In the genomic region with DNA sequence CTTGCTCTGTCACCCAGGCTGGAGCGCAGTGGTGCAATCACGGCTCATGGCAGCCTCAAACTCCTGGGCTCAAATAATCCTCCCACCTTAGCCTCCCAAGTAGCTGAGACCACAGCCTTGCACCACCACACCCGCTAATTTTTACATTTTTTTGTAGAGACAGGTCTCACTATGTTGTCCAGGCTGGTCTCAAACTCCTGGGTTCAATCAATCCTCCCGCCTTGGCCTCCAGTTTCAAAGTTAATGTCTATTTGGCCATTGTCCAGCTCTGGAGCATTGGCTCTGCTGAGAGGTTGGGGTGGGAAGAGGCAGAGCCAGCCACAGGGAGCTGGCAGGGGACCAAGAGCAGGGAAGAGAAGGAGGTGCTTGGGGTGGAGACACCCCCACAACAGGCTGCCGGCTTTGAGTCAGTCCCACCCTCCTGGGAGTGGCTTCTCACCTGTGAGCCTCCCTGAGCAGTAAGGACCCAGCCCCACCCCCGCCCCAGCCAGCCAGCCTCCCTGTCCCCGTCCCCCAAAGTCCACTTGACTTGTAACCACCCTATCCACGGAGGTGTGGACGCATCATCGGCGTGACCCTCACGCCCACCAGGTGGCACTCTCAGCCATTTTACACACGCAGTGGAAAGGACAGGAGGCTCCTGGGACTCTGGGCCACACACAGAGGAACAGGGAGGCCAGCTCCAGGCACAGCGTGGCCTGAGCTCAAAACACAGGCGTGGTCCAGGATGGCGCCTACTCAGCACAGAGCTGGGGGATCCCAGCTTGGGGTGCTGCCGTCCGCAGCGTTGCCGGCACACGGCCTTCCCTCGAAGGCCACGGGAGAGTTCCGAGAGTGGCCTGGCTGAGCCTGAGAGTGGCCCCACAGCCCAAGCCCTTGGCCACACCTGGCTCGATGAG, we compare ENCODE assay signal across 8 cellular contexts. TPM values are rescaled to one million over a fixed set of nuclear protein-coding genes. Genes with fewer than 3 reads are reported as not detected.
DNase-seq lines count a peak whose midpoint lies in the region; ATAC-seq and TF ChIP-seq lines count a peak whose summit lies in the region.

No MANE protein-coding gene starts in this region.

- no peaks in the 10 kb centered on the region for H3K36me3 Mint-ChIP-seq in CD4-positive, alpha-beta T cell (ENCODE audit: low read depth)
- H3K36me3 Mint-ChIP-seq in activated T-cell treated with anti-CD3 and anti-CD28 coated beads, Interleukin-2, amount 50 U/mL, for 24 hours (ENCODE audit: low read depth), result no peaks in the 10 kb centered on the region
- H3K36me3 Mint-ChIP-seq in nephron (ENCODE audit: low read depth), result no peaks in the 10 kb centered on the region

- no peaks in the 10 kb centered on the region for H3K9me3 ChIP-seq in CD4-positive, alpha-beta T cell (ENCODE audit: control insufficient read depth, low read length)
- H3K9me3 ChIP-seq in OCI-LY3 (ENCODE audit: insufficient read depth, low read length), result no peaks in the 10 kb centered on the region

- DNase-seq in CD4-positive, alpha-beta T cell, result peak; percentile 35 to 66 (median 52)
- DNase-seq in HuH-7 (ENCODE audit: low spot score) (peak; percentile 98), fibroblast of gingiva (ENCODE audit: low read depth) (peak; percentile 71), stromal cell of bone marrow (ENCODE audit: low read depth) (peak; percentile 45)
- peak; percentile 73 for DNase-seq in activated T-cell treated with anti-CD3 and anti-CD28 coated beads, Interleukin-2, amount 50 U/mL, for 24 hours

- POLR2A ChIA-PET in CD4-positive, alpha-beta T cell (lab: Charles Lee), result no interaction called here

- H3K9ac ChIP-seq in OCI-LY3 (ENCODE audit: low read length), result no peak overlapping the region

- no peak overlapping the region for H3K4me3 Mint-ChIP-seq in CD4-positive, alpha-beta T cell
- no peak overlapping the region for H3K4me3 Mint-ChIP-seq in activated T-cell treated with anti-CD3 and anti-CD28 coated beads, Interleukin-2, amount 50 U/mL, for 24 hours
- H3K4me3 Mint-ChIP-seq in nephron, result no peak overlapping the region

- H3K27me3 Mint-ChIP-seq in CD4-positive, alpha-beta T cell, result no peaks in the 10 kb centered on the region
- H3K27me3 Mint-ChIP-seq in activated T-cell treated with anti-CD3 and anti-CD28 coated beads, Interleukin-2, amount 50 U/mL, for 24 hours, result peaks cover 6% of the 10 kb centered on the region
- peaks cover 7% of the 10 kb centered on the region for H3K27me3 Mint-ChIP-seq in nephron (ENCODE audit: low read depth)

- no peaks in the 10 kb centered on the region for H3K79me2 ChIP-seq in OCI-LY3 (ENCODE audit: low read length)

- no peaks in the 10 kb centered on the region for H3K4me1 ChIP-seq in OCI-LY3 (ENCODE audit: low read length)

- H4K20me1 ChIP-seq in OCI-LY3 (ENCODE audit: insufficient read depth, low read length), result no peaks in the 10 kb centered on the region

- no peaks in the 10 kb centered on the region for H3K27me3 ChIP-seq in CD4-positive, alpha-beta T cell (ENCODE audit: control insufficient read depth, insufficient read depth, low read length)
- peaks cover 4% of the 10 kb centered on the region; the same call in 1 of the 2 replicates for H3K27me3 ChIP-seq in OCI-LY3 (ENCODE audit: low read depth, low read length)

- ATAC-seq in CD4-positive, alpha-beta T cell (ENCODE audit: poor library complexity), result peak; percentile 73
- no peak for ATAC-seq in GM21367 (IDR thresholded peaks at IDR 0.05; ENCODE audit: unreplicated experiment)

- H3K36me3 ChIP-seq in OCI-LY3 (replicated peaks; ENCODE audit: low read depth, low read length), result no peaks in the 10 kb centered on the region

- peak overlapping the region; percentile 18; the same call in 1 of the 2 replicates for H2AFZ ChIP-seq in OCI-LY3 (ENCODE audit: low read depth, low read length)

- no peak overlapping the region for H3K27ac ChIP-seq in CD4-positive, alpha-beta T cell (ENCODE audit: low read depth, low read length)
- no peak overlapping the region for H3K27ac ChIP-seq in OCI-LY3 (ENCODE audit: low read length)

- intact Hi-C loops in CD4-positive, alpha-beta T cell (cut with DNase I, micrococcal nuclease), result loop anchor here (1.0 to 5.0 kb wide), 4 partner anchors 99 to 458 kb away; no protein-coding TSS in a partner anchor

- CTCF ChIA-PET in CD4-positive, alpha-beta T cell (lab: Charles Lee), result no interaction called here

- no peak overlapping the region for H3K4me3 ChIP-seq in OCI-LY3 (ENCODE audit: low read length)

- H3K27ac Mint-ChIP-seq in CD4-positive, alpha-beta T cell, result no peak overlapping the region
- no peak overlapping the region for H3K27ac Mint-ChIP-seq in activated T-cell treated with anti-CD3 and anti-CD28 coated beads, Interleukin-2, amount 50 U/mL, for 24 hours
- peak overlapping the region in 1 of 3 experiments; percentile 51 for H3K27ac Mint-ChIP-seq in nephron

- H3K9me3 Mint-ChIP-seq in CD4-positive, alpha-beta T cell, result no peaks in the 10 kb centered on the region
- H3K9me3 Mint-ChIP-seq in activated T-cell treated with anti-CD3 and anti-CD28 coated beads, Interleukin-2, amount 50 U/mL, for 24 hours, result no peaks in the 10 kb centered on the region
- no peaks in the 10 kb centered on the region for H3K9me3 Mint-ChIP-seq in nephron

- H3K4me2 ChIP-seq in OCI-LY3 (ENCODE audit: low read length), result peak overlapping the region; percentile 13

- H3K4me1 Mint-ChIP-seq in CD4-positive, alpha-beta T cell (ENCODE audit: low read depth), result no peaks in the 10 kb centered on the region
- H3K4me1 Mint-ChIP-seq in activated T-cell treated with anti-CD3 and anti-CD28 coated beads, Interleukin-2, amount 50 U/mL, for 24 hours (ENCODE audit: low read depth), result no peaks in the 10 kb centered on the region
- H3K4me1 Mint-ChIP-seq in nephron, result no peaks in the 10 kb centered on the region

- TF ChIP-seq CTCF in CD4-positive, alpha-beta T cell (IDR thresholded peaks at IDR 0.05), result peak; percentile 53
- peak; percentile 71 for TF ChIP-seq CTCF in OCI-LY3 (IDR thresholded peaks at IDR 0.05; ENCODE audit: low read depth, low read length)
- TF ChIP-seq CTCF in nephron (IDR thresholded peaks at IDR 0.05; ENCODE audit: unreplicated experiment in 3 of 3), result peak; percentile 55 to 72 (median 69)

RNA-seq across cellular contexts. Expression of a gene that starts 22.8 kb away (rescaled TPM):
- total RNA-seq in CD4-positive, alpha-beta T cell, result not detected

RNA-seq across cellular contexts. Expression of a gene that starts 23.5 kb away (rescaled TPM):
- under 1 TPM; 0.25 to 0.82 TPM for total RNA-seq in CD4-positive, alpha-beta T cell

Comparison
In these comparisons a context has a peak if more than half of its experiments do, and no peak if none do; other contexts are left out.
1. DNase-seq: peak in every context shown above with its lines; median percentile 98 in HuH-7; 73 in activated T-cell treated with anti-CD3 and anti-CD28 coated beads, Interleukin-2, amount 50 U/mL, for 24 hours; 71 in fibroblast of gingiva; 52 in CD4-positive, alpha-beta T cell; 45 in stromal cell of bone marrow.